Comparison of ENCODE assay signal across 20 cellular contexts in genomic region chr12:107447336-107447735, GRCh38.
"Had no signal": no experiment of that assay in that cellular context is flagged by ENCODE, and none has a peak within 500 bp of the region (broad histone marks: within the 10 kb centered on the region; RNA-seq: fewer than 3 reads in every experiment).

No MANE protein-coding gene starts in this region.

- H3K9me3 ChIP-seq: esophagus muscularis mucosa, left lung, psoas muscle, sigmoid colon, transverse colon, upper lobe of right lung, vagina had no signal

- H3K27ac ChIP-seq: dorsolateral prefrontal cortex, epithelial cell of prostate, esophagus muscularis mucosa, left lung, psoas muscle, sigmoid colon, transverse colon, upper lobe of right lung, vagina had no signal

- H3K36me3 ChIP-seq: esophagus muscularis mucosa, left lung, sigmoid colon, transverse colon, upper lobe of right lung, vagina had no signal

- DNase-seq: cerebellar nuclear complex; dorsolateral prefrontal cortex; effector CD4-positive, alpha-beta T cell; foreskin melanocyte; left cardiac atrium; left lung; mesendoderm; naive thymus-derived CD8-positive, alpha-beta T cell; nephron progenitor cell; nucleus accumbens; psoas muscle; right cardiac atrium; sigmoid colon; stimulated activated naive B cell treated with anti-CD40 and anti-IgM and Interleukin-4, amounts not matched to agents 10 μg/mL and 1 μg/mL and 100 μg/mL, for 72 hours; transverse colon; upper lobe of right lung had no signal

- H3K27me3 ChIP-seq: esophagus muscularis mucosa, left lung, sigmoid colon, transverse colon, upper lobe of right lung, vagina had no signal

- H3K4me1 ChIP-seq: left lung, psoas muscle, transverse colon, upper lobe of right lung, vagina had no signal

- FAIRE-seq: colon had no signal

- H3K4me3 ChIP-seq: dorsolateral prefrontal cortex, esophagus muscularis mucosa, left lung, psoas muscle, sigmoid colon, transverse colon, upper lobe of right lung, vagina had no signal

- ATAC-seq: left cardiac atrium; left lung; naive thymus-derived CD8-positive, alpha-beta T cell; psoas muscle; right cardiac atrium; stimulated activated naive B cell treated with anti-CD40 and anti-IgM and Interleukin-4, amounts not matched to agents 10 μg/mL and 1 μg/mL and 100 μg/mL, for 72 hours; upper lobe of right lung had no signal
